14 cellular contexts compared by ENCODE assay signal in the genomic region with DNA sequence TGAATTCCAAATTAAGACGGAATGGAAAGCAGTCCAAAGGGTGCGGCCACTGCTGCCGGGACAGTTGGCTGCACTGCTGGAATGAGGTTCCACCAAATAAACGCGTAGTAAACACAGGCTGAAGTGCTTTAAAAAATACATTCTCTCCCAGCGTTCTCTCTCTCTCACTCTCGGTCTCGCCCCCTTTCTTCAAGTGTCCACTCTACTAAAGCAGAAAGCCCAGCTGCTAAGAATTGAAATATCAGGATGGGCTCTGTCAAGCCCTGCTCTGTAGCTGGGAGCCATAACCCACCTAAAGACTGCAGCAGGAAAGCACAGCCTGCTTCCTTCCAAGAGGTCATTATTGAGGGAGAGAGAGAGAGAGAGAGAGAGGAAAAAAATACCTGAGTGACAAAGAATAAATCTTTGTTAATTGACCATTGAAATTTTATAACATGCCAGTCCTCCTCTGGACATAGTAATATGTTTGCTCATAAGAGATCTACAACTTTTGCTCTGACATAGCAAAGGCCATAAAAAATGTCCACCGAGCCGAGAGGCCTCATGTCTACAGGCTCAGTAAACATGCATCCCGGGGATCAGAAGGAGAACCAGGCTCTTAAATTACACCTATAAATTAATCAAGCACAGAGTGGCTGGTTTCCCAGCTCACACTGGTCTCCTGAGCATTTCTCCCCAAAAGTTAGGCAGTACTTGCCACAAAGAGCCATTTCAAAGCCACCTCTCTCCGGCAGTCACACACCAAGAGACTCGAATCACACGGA.
DNase-seq lines count a peak whose midpoint lies in the region; ATAC-seq and TF ChIP-seq lines count a peak whose summit lies in the region.
"Had no signal": no experiment of that assay in that cellular context is flagged by ENCODE, and none has a peak within 500 bp of the region (broad histone marks: within the 10 kb centered on the region; RNA-seq: fewer than 3 reads in every experiment).

No MANE protein-coding gene starts in this region.

- no peak for TF ChIP-seq CTCF in testis (IDR thresholded peaks at IDR 0.05)

- H3K36me3 ChIP-seq in HUES6 (ENCODE audit: control insufficient read depth, insufficient read depth, low read length) (peaks cover 32% of the 10 kb centered on the region), ectodermal cell (ENCODE audit: control insufficient read depth, insufficient read depth, low read length) (peaks cover 16% of the 10 kb centered on the region), testis (ENCODE audit: low read depth, missing control alignments) (no peaks in the 10 kb centered on the region)
- H3K36me3 ChIP-seq: ovary had no signal

- H3K4me3 ChIP-seq in HUES6 (ENCODE audit: low read depth, low read length) (no peak overlapping the region), ectodermal cell (ENCODE audit: insufficient read depth, low read depth, low read length) (no peak overlapping the region), testis (no peak overlapping the region)

- 0 out of 2 replicates have a peak overlapping the region, but pooled peaks have one; percentile 37 for H3K27ac ChIP-seq in HUES6 (ENCODE audit: low read depth, low read length)
- H3K27ac ChIP-seq in ectodermal cell (ENCODE audit: insufficient read depth, low read depth, low read length, poor library complexity, severe bottlenecking): peak overlapping the region; percentile 56
- H3K27ac ChIP-seq in testis: peak overlapping the region in 1 of 2 donors; percentile 15

- ATAC-seq in HG03354 (IDR thresholded peaks at IDR 0.05; ENCODE audit: poor library complexity, severe bottlenecking, unreplicated experiment): no peak
- no peak for ATAC-seq in HG02798 (IDR thresholded peaks at IDR 0.05; ENCODE audit: poor library complexity, unreplicated experiment)
- ATAC-seq: activated CD4-positive, alpha-beta T cell treated with anti-CD3 and anti-CD28 coated beads for 36 hours; activated T-cell treated with anti-CD3 and anti-CD28 coated beads, Interleukin-2, amount 50 U/mL, for 72 hours; effector memory CD8-positive, alpha-beta T cell had no signal

- TF ChIP-seq POLR2A in testis (IDR thresholded peaks at IDR 0.05): no peak

- H3K4me1 ChIP-seq in HUES6 (ENCODE audit: control insufficient read depth, insufficient read depth, low read length) (peaks cover 23% of the 10 kb centered on the region), ectodermal cell (ENCODE audit: control insufficient read depth, insufficient read depth, low read length) (peaks cover 44% of the 10 kb centered on the region), testis (peaks cover 22% of the 10 kb centered on the region)

- DNase-seq in midbrain (lab: John Stamatoyannopoulos, UW) (peak; percentile 42), testis (peak; percentile 26), GM19240 (ENCODE audit: insufficient read length, low spot score) (no peak), NCI-H146 (lab: John Stamatoyannopoulos, UW) (no peak)
- DNase-seq: activated CD4-positive, alpha-beta T cell treated with anti-CD3 and anti-CD28 coated beads for 36 hours; activated T-cell treated with anti-CD3 and anti-CD28 coated beads, Interleukin-2, amount 50 U/mL, for 72 hours; amniotic stem cell; effector memory CD8-positive, alpha-beta T cell; OCI-M1; ovary had no signal

- H3K9me3 ChIP-seq in HUES6 (ENCODE audit: control insufficient read depth, insufficient read depth, low read depth, low read length) (no peaks in the 10 kb centered on the region), ectodermal cell (ENCODE audit: control insufficient read depth, low read length) (no peaks in the 10 kb centered on the region), testis (no peaks in the 10 kb centered on the region)
- H3K9me3 ChIP-seq: ovary had no signal

- no peaks in the 10 kb centered on the region for H3K27me3 ChIP-seq in HUES6 (ENCODE audit: control insufficient read depth, insufficient read depth, low read length)
- no peaks in the 10 kb centered on the region for H3K27me3 ChIP-seq in ectodermal cell (ENCODE audit: control insufficient read depth, insufficient read depth, low read length, poor library complexity, severe bottlenecking)
- no peaks in the 10 kb centered on the region for H3K27me3 ChIP-seq in testis
- H3K27me3 ChIP-seq: ovary had no signal

- H3K9ac ChIP-seq in HUES6 (ENCODE audit: low read length): no peak overlapping the region

- WGBS in ectodermal cell, 2 experiments: 88 to 89% methylated on average over 14 of the region's 14 CpGs
- WGBS in testis, 2 donors: 65 to 66% methylated on average over 14 of the region's 14 CpGs

- intact Hi-C loops in testis (cut with DNase I; ENCODE audit: low total_unique reads): no loop called here

Comparison
In these comparisons a context has a peak if more than half of its experiments do, and no peak if none do; other contexts are left out.
1. DNase-seq: peak in midbrain (single experiment) and testis (single experiment); none in GM19240 (single experiment) and NCI-H146 (single experiment).